29 cellular contexts compared by ENCODE assay signal in the genomic region with DNA sequence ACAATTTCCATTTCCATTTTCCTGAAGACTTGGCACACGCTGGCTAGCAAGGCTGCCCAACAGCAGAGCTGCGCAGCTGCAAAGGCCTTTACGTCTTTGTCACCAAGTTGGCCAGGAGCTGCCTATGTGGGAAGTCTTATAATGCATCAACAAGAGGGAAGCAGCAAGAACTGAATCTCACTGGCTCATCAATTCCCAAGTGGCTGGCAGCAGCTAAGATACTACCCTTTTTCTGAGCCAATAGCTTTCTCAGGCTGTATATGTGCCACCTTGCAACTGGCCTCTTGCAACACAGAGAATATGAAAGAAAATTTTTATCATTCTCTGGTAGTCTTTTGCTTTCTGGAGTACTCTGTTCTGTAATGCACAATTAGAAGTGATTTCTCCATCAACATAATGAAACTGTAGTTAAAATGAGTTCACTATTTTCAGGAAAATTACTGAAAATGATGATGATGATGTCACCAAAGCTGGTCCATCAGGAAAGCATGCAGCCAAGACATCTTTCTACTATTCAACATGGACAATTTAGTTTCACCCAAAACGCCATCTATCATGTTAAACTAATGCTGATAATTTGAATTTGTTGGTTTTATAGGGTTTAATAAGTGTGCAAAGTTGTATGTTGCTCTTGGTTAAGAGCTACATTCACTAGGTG.
"Had no signal": no experiment of that assay in that cellular context is flagged by ENCODE, and none has a peak within 500 bp of the region (broad histone marks: within the 10 kb centered on the region; RNA-seq: fewer than 3 reads in every experiment).

No MANE protein-coding gene starts in this region.

- H3K36me3 ChIP-seq: colonic mucosa, heart right ventricle, lower lobe of right lung, sigmoid colon, spleen, tibial nerve, upper lobe of left lung had no signal

- H3K9me3 ChIP-seq: colonic mucosa, testis had no signal

- H3K4me1 ChIP-seq: colonic mucosa, lower lobe of right lung, psoas muscle, sigmoid colon, testis had no signal

- H3K27ac ChIP-seq: colonic mucosa, epithelial cell of prostate, heart right ventricle, psoas muscle, sigmoid colon, skin epidermis, spleen, testis, tibial nerve, upper lobe of left lung had no signal

- H3K4me3 ChIP-seq: colonic mucosa, heart right ventricle, lower lobe of right lung, psoas muscle, sigmoid colon, skin epidermis, spleen, testis, tibial nerve, upper lobe of left lung had no signal

- DNase-seq: colonic mucosa; effector CD8-positive, alpha-beta T cell; endodermal cell; foreskin melanocyte; glutamatergic neuron; heart right ventricle; hypothalamus; immature natural killer cell; islet precursor cell; kidney glomerular epithelial cell; left ventricle myocardium superior; lower lobe of right lung; naive thymus-derived CD8-positive, alpha-beta T cell; nephron progenitor cell; nucleus accumbens; posterior cingulate gyrus; psoas muscle; sigmoid colon; spleen; stimulated activated CD4-positive, alpha-beta T cell treated with anti-CD3 and anti-CD28 coated beads, Interleukin-4, amount 100 ng/mL, for 4 hours; stimulated activated naive CD8-positive, alpha-beta T cell treated with anti-CD3 and anti-CD28 coated beads, Interleukin-15, Interleukin-2, amounts not matched to agents 100 U/mL and 50 U/mL, for 24 hours; substantia nigra; testis had no signal

- FAIRE-seq: urothelium cell line had no signal

- ATAC-seq: heart right ventricle; left ventricle myocardium superior; lower lobe of right lung; naive thymus-derived CD8-positive, alpha-beta T cell; psoas muscle; stimulated activated memory B cell treated with anti-CD40 and anti-IgM and Interleukin-4, amounts not matched to agents 10 μg/mL and 1 μg/mL and 100 μg/mL, for 72 hours; stimulated activated naive CD8-positive, alpha-beta T cell treated with anti-CD3 and anti-CD28 coated beads, Interleukin-15, Interleukin-2, amounts not matched to agents 100 U/mL and 50 U/mL, for 24 hours had no signal

- H3K27me3 ChIP-seq: colonic mucosa, spleen, testis, tibial nerve, upper lobe of left lung had no signal
